In the genomic region with DNA sequence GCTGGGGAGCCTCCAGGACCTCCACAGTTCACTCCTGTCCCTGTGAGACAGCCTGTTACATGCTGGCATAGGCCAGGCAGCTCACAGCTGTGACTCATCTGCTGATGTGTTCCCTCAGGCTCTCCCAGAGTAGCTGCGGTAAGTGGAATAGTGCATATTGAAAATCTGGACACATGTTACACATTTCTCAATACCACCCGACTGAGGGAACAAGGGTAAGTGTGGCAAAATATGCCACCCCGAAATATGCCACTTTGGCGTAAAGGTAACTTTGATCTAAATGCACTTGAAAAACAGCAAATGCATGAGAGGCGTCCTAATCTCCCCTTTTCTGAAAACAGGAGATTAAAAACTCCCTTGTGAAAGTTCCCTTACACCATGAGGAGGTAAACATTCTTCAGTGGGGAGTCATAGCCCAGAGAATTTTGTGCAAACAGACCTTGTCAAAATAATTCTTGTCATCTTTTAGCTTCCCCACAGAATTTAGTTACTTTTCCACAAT, we compare ENCODE assay signal across 7 cellular contexts.
DNase-seq lines count a peak whose midpoint lies in the region; ATAC-seq and TF ChIP-seq lines count a peak whose summit lies in the region.

No MANE protein-coding gene starts in this region.

- TF ChIP-seq POLR2A in upper lobe of left lung (IDR thresholded peaks at IDR 0.05) = no peak

- 62% methylated on average over 5 of the region's 5 CpGs for WGBS in right cardiac atrium
- WGBS in upper lobe of left lung, 2 donors = 57 to 78% methylated on average over 5 of the region's 5 CpGs

- H3K4me3 ChIP-seq in astrocyte of the cerebellum (ENCODE audit: low read depth, low read length) (no peak overlapping the region), right cardiac atrium (ENCODE audit: low read length) (no peak overlapping the region), upper lobe of left lung (no peak overlapping the region), OCI-LY7 (ENCODE audit: low read depth, low read length, poor library complexity, severe bottlenecking) (no peak overlapping the region)

- H3K9me2 ChIP-seq in OCI-LY7 (ENCODE audit: insufficient read depth, low read length) = no peaks in the 10 kb centered on the region

- no peaks in the 10 kb centered on the region for H3K79me2 ChIP-seq in OCI-LY7 (ENCODE audit: insufficient read depth, low read depth, low read length)

- no peaks in the 10 kb centered on the region for H4K20me1 ChIP-seq in OCI-LY7 (ENCODE audit: insufficient read depth, low read length)

- in situ Hi-C loops in astrocyte of the cerebellum (cut with HindIII; ENCODE audit: low sequenced_read_pairs) = no loop called here

- H3K27me3 ChIP-seq in right cardiac atrium (ENCODE audit: control insufficient read depth, insufficient read depth) (no peaks in the 10 kb centered on the region), upper lobe of left lung (no peaks in the 10 kb centered on the region)

- peak; percentile 95 for DNase-seq in HS-5 (ENCODE audit: low read depth)
- peak; percentile 86 for DNase-seq in astrocyte of the cerebellum (ENCODE audit: low read depth)
- DNase-seq in right cardiac atrium = peak; percentile 17 to 51 (median 44)
- DNase-seq in upper lobe of left lung = peak in 1 of 2 donors; percentile 58
- no peak for DNase-seq in OCI-LY7 (ENCODE audit: low spot score)
- DNase-seq in NCI-H1105 (lab: John Stamatoyannopoulos, UW) = no peak

- ATAC-seq in right cardiac atrium = peak; percentile 60 to 79
- ATAC-seq in upper lobe of left lung (ENCODE audit: low FRiP score in 2 of 2) = peak; percentile 80 to 85
- no peak for ATAC-seq in GM18858 (IDR thresholded peaks at IDR 0.05; ENCODE audit: unreplicated experiment)

- intact Hi-C loops in right cardiac atrium (cut with DNase I) = no loop called here
- intact Hi-C loops in OCI-LY7 (cut with micrococcal nuclease; ENCODE audit: unreplicated experiment) = no loop called here

- H3K4me2 ChIP-seq in OCI-LY7 (ENCODE audit: low read length) = no peak overlapping the region

- no peaks in the 10 kb centered on the region for H3K4me1 ChIP-seq in right cardiac atrium (ENCODE audit: control insufficient read depth, insufficient read depth, low read length)
- H3K4me1 ChIP-seq in upper lobe of left lung = no peaks in the 10 kb centered on the region
- no peaks in the 10 kb centered on the region for H3K4me1 ChIP-seq in OCI-LY7 (ENCODE audit: insufficient read depth, low read length, poor library complexity, severe bottlenecking)

- BruUV-seq in OCI-LY7 (replicated peaks; lab: Mats Ljungman, UMichigan) = no TSS peak

- TF ChIP-seq EP300 in upper lobe of left lung (IDR thresholded peaks at IDR 0.05) = no peak

- H3K27ac ChIP-seq in right cardiac atrium (ENCODE audit: low read length) (no peak overlapping the region), upper lobe of left lung (no peak overlapping the region), OCI-LY7 (ENCODE audit: low read depth, low read length, poor library complexity, severe bottlenecking) (no peak overlapping the region)

- H3K36me3 ChIP-seq in upper lobe of left lung (no peaks in the 10 kb centered on the region), OCI-LY7 (ENCODE audit: insufficient read depth, low read length) (no peaks in the 10 kb centered on the region)

- POLR2A ChIA-PET in OCI-LY7 (lab: Charles Lee) = no interaction called here

- CTCF ChIA-PET in OCI-LY7 (lab: Charles Lee; ENCODE audit: unreplicated experiment) = no interaction called here

- no peak overlapping the region for H2AFZ ChIP-seq in OCI-LY7 (ENCODE audit: low read length)

- H3K9me3 ChIP-seq in right cardiac atrium (ENCODE audit: control insufficient read depth, low read length) (no peaks in the 10 kb centered on the region), upper lobe of left lung (no peaks in the 10 kb centered on the region), OCI-LY7 (ENCODE audit: low read length) (no peaks in the 10 kb centered on the region)

- no peak for TF ChIP-seq CTCF in astrocyte of the cerebellum (IDR thresholded peaks at IDR 0.05; ENCODE audit: low read depth, low read length, missing control alignments)
- TF ChIP-seq CTCF in upper lobe of left lung (IDR thresholded peaks at IDR 0.05) = no peak
- no peak for TF ChIP-seq CTCF in OCI-LY7 (conservative IDR thresholded peaks at IDR 0.05; ENCODE audit: low read length)

Comparison
In these comparisons a context has a peak if more than half of its experiments do, and no peak if none do; other contexts are left out.
1. DNase-seq: peak in HS-5 (single experiment), astrocyte of the cerebellum (single experiment) and right cardiac atrium (3 of 3); none in OCI-LY7 (single experiment) and NCI-H1105 (single experiment).